31 cellular contexts compared by ENCODE assay signal in the genomic region with DNA sequence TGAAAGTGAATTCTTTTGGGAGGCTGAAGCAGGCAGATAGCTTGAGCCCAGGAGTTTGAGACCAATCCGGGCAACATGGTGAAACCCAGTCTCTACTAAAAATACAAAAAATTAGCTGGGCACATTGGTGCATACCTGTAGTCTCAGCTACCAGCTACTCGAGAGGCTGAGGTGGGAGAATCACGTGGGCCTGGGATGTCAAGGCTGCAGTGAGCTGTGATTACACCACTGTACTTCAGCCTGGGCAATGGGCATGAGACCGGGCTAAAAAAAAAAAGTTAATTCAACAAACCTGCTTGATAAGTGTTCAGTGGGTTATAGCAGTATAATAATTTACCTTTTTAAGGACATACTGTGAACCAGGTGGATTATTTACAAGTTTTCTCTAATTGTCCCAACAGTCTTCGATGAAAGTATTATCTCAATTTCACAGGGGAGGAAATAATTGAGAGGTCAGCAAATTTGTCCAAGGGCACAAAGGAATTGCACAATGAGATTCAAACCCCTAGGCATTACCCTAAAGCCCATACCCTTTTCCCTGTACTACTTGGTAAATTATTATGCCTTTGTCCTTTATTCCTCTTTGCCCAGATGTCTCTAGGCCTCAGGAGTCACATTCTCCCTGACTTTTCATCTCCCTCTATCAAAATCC.
"Had no signal": no experiment of that assay in that cellular context is flagged by ENCODE, and none has a peak within 500 bp of the region (broad histone marks: within the 10 kb centered on the region; RNA-seq: fewer than 3 reads in every experiment).

No MANE protein-coding gene starts in this region.

- H3K4me3 Mint-ChIP-seq: mesothelial cell of epicardium; naive B cell; natural killer cell treated with Interleukin-12 subunit alpha and Interleukin-12 subunit beta and Interleukin-15 and Interleukin-18, amount 100 ng/mL, for 72 hours; neural crest cell; stimulated activated memory B cell treated with anti-CD40 and anti-IgM and Interleukin-4, amounts not matched to agents 10 μg/mL and 1 μg/mL and 100 μg/mL, for 72 hours had no signal

- H3K9me3 ChIP-seq: esophagus squamous epithelium, heart right ventricle, mucosa of descending colon, ovary, psoas muscle, spleen, testis, tibial nerve, upper lobe of left lung, uterus had no signal

- H3K36me3 ChIP-seq: esophagus squamous epithelium, heart right ventricle, ovary, spleen, tibial nerve, upper lobe of left lung, uterus had no signal

- H3K4me3 ChIP-seq: coronary artery, esophagus squamous epithelium, heart right ventricle, mucosa of descending colon, ovary, psoas muscle, skin epidermis, spleen, testis, tibial nerve, upper lobe of left lung, uterus had no signal

- H3K4me1 ChIP-seq: esophagus squamous epithelium, psoas muscle, testis, uterus had no signal

- DNase-seq: dermis blood vessel endothelial cell; effector memory CD4-positive, alpha-beta T cell; erythroblast; esophagus squamous epithelium; foreskin melanocyte; glutamatergic neuron; heart right ventricle; hippocampal formation; left cardiac atrium; left ventricle myocardium superior; mesenchymal stem cell; mucosa of descending colon; naive B cell; ovary; posterior cingulate gyrus; psoas muscle; right cardiac atrium; spleen; stimulated activated CD4-positive, alpha-beta T cell treated with anti-CD3 and anti-CD28 coated beads, Interleukin-4, amount 100 ng/mL, for 4 hours; stimulated activated naive CD8-positive, alpha-beta T cell treated with anti-CD3 and anti-CD28 coated beads, Interleukin-15, Interleukin-2, amounts not matched to agents 100 U/mL and 50 U/mL, for 24 hours; substantia nigra; testis; uterus had no signal

- H3K27ac ChIP-seq: coronary artery, esophagus squamous epithelium, heart right ventricle, ovary, psoas muscle, skin epidermis, spleen, testis, tibial nerve, upper lobe of left lung, uterus had no signal

- H3K36me3 Mint-ChIP-seq: mesothelial cell of epicardium; naive B cell; natural killer cell treated with Interleukin-12 subunit alpha and Interleukin-12 subunit beta and Interleukin-15 and Interleukin-18, amount 100 ng/mL, for 72 hours; stimulated activated memory B cell treated with anti-CD40 and anti-IgM and Interleukin-4, amounts not matched to agents 10 μg/mL and 1 μg/mL and 100 μg/mL, for 72 hours had no signal

- H3K27me3 ChIP-seq: esophagus squamous epithelium, ovary, testis, tibial nerve, upper lobe of left lung, uterus had no signal

- ATAC-seq: heart right ventricle; left cardiac atrium; left ventricle myocardium superior; mucosa of descending colon; natural killer cell treated with Interleukin-12 subunit alpha and Interleukin-12 subunit beta and Interleukin-15 and Interleukin-18, amount 100 ng/mL, for 72 hours; psoas muscle; right cardiac atrium; stimulated activated memory B cell treated with anti-CD40 and anti-IgM and Interleukin-4, amounts not matched to agents 10 μg/mL and 1 μg/mL and 100 μg/mL, for 72 hours; stimulated activated naive CD8-positive, alpha-beta T cell treated with anti-CD3 and anti-CD28 coated beads, Interleukin-15, Interleukin-2, amounts not matched to agents 100 U/mL and 50 U/mL, for 24 hours had no signal

- H3K9me3 Mint-ChIP-seq: mesothelial cell of epicardium; naive B cell; natural killer cell treated with Interleukin-12 subunit alpha and Interleukin-12 subunit beta and Interleukin-15 and Interleukin-18, amount 100 ng/mL, for 72 hours; neural crest cell; stimulated activated memory B cell treated with anti-CD40 and anti-IgM and Interleukin-4, amounts not matched to agents 10 μg/mL and 1 μg/mL and 100 μg/mL, for 72 hours had no signal

- H3K27ac Mint-ChIP-seq: mesothelial cell of epicardium; stimulated activated memory B cell treated with anti-CD40 and anti-IgM and Interleukin-4, amounts not matched to agents 10 μg/mL and 1 μg/mL and 100 μg/mL, for 72 hours had no signal

- H3K4me1 Mint-ChIP-seq: mesothelial cell of epicardium, naive B cell, neural crest cell had no signal
